In the genomic region with DNA sequence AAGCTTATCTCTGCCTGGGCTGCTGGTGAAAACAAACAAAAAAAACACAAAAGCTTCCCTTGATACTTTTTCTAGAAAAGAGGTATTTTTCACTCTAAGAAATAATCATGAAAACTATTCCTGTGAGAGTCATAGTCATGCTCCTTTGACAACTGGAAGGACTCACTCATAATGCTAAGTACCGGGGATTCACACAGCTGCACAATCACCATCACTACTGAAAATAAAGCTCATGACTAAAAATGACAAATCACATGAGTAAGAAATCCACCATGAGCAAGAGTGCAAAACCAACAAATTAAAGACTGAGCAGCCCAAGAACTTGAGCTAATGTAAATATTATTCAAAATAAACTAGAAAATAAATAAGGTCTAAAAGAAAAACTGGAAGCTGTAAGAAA, we compare ENCODE assay signal across 13 cellular contexts. TPM values are rescaled to one million over a fixed set of nuclear protein-coding genes. Genes with fewer than 3 reads are reported as not detected.
DNase-seq lines count a peak whose midpoint lies in the region; ATAC-seq and TF ChIP-seq lines count a peak whose summit lies in the region.
"Had no signal": no experiment of that assay in that cellular context is flagged by ENCODE, and none has a peak within 500 bp of the region (broad histone marks: within the 10 kb centered on the region; RNA-seq: fewer than 3 reads in every experiment).

No MANE protein-coding gene starts in this region.

- DNase-seq in A172 (ENCODE audit: low spot score) (peak; percentile 51), choroid plexus epithelial cell (ENCODE audit: low read depth) (peak; percentile 51), SIG-M5 (lab: John Stamatoyannopoulos, UW) (no peak), erythroblast (lab: John Stamatoyannopoulos, UW) (no peak), NCI-H2227 treated with DMSO at 0.1 percent for 48 hours (lab: John Stamatoyannopoulos, UW) (no peak)
- no peak for DNase-seq in stimulated activated CD4-positive, alpha-beta T cell treated with anti-CD3 and anti-CD28 coated beads, Interleukin-2, amount 100 ng/mL, for 48 hours
- DNase-seq: activated effector memory CD4-positive, alpha-beta T cell treated with anti-CD3 and anti-CD28 coated beads, Interleukin-2, amount 50 U/mL, for 16 hours; effector CD4-positive, alpha-beta T cell; KBM-7; NCI-H526; ovary had no signal

- TF ChIP-seq POLR2A in erythroblast (IDR thresholded peaks at IDR 0.05; ENCODE audit: low read length): no peak

- TF ChIP-seq CTCF in choroid plexus epithelial cell (conservative IDR thresholded peaks at IDR 0.05; ENCODE audit: low read depth, low read length): no peak

- peak; percentile 70 for ATAC-seq in GM18858 (IDR thresholded peaks at IDR 0.05; ENCODE audit: unreplicated experiment)
- peak; percentile 48 for ATAC-seq in HG03159 (IDR thresholded peaks at IDR 0.05; ENCODE audit: unreplicated experiment)

- no peak overlapping the region for H3K4me3 ChIP-seq in choroid plexus epithelial cell (ENCODE audit: low read depth, low read length)
- H3K4me3 ChIP-seq: ovary had no signal

RNA-seq across cellular contexts. Expression of a gene that starts 10.6 kb away (rescaled TPM):
- total RNA-seq in A172 (2014; rRNA removed; shearing (Covaris generic)): not detected in 2 replicates
- total RNA-seq: ovary had no signal

RNA-seq across cellular contexts. Expression of a gene that starts 59.9 kb away (rescaled TPM):
- total RNA-seq in A172 (2014; rRNA removed; shearing (Covaris generic)): 55.8 and 65.6 TPM in 2 replicates

Comparison
In these comparisons a context has a peak if more than half of its experiments do, and no peak if none do; other contexts are left out.
1. DNase-seq: peak in A172 (single experiment) and choroid plexus epithelial cell (single experiment); none in SIG-M5 (single experiment), erythroblast (0 of 2), NCI-H2227 treated with DMSO at 0.1 percent for 48 hours (single experiment) and stimulated activated CD4-positive, alpha-beta T cell treated with anti-CD3 and anti-CD28 coated beads, Interleukin-2, amount 100 ng/mL, for 48 hours (0 of 2).